ENCODE assay signal across 12 cellular contexts in genomic region chr17:50691550-50692447, GRCh38. TPM values are rescaled to one million over a fixed set of nuclear protein-coding genes. Genes with fewer than 3 reads are reported as not detected.
DNase-seq lines count a peak whose midpoint lies in the region; ATAC-seq, FAIRE-seq and TF ChIP-seq lines count a peak whose summit lies in the region.
"Had no signal": no experiment of that assay in that cellular context is flagged by ENCODE, and none has a peak within 500 bp of the region (broad histone marks: within the 10 kb centered on the region; RNA-seq: fewer than 3 reads in every experiment).

No MANE protein-coding gene starts in this region.

- H3K9ac ChIP-seq in OCI-LY3 (ENCODE audit: low read length) (no peak overlapping the region), kidney (ENCODE audit: low read length in 2 of 2) (no peak overlapping the region)

- peaks cover 6% of the 10 kb centered on the region; the same call in 1 of the 2 replicates for H3K79me2 ChIP-seq in OCI-LY3 (ENCODE audit: low read length)

- no peak overlapping the region for H3K27ac ChIP-seq in OCI-LY3 (ENCODE audit: low read length)
- peak overlapping the region; percentile 28 to 59 for H3K27ac ChIP-seq in kidney (ENCODE audit: low read depth in 2 of 2, low read length in 2 of 2)
- H3K27ac ChIP-seq in small intestine (ENCODE audit: low read depth in 1 of 2, low read length in 1 of 2), result peak overlapping the region; percentile 89 to 90

- 13 to 55% (median 36%) methylated on average over 6 of the region's 6 CpGs for WGBS in small intestine, 3 donors

- H3K27me3 ChIP-seq in OCI-LY3 (ENCODE audit: low read depth, low read length) (no peaks in the 10 kb centered on the region), small intestine (ENCODE audit: control insufficient read depth in 2 of 2, insufficient read depth in 2 of 2, low read length in 2 of 2) (no peaks in the 10 kb centered on the region)

- 0 out of 2 replicates have a peak overlapping the region, but pooled peaks have one; percentile 1 for H3K4me2 ChIP-seq in OCI-LY3 (ENCODE audit: low read length)

- FAIRE-seq in kidney (lab: Jason Lieb, UNC), result no peak
- no peak for FAIRE-seq in small intestine (lab: Jason Lieb, UNC)
- no peak for FAIRE-seq in RCC 7860 (lab: Jason Lieb, UNC)
- FAIRE-seq: endothelial cell of umbilical vein had no signal

- ATAC-seq in HG03432 (IDR thresholded peaks at IDR 0.05; ENCODE audit: unreplicated experiment), result no peak
- ATAC-seq: naive thymus-derived CD4-positive, alpha-beta T cell; stimulated activated naive CD8-positive, alpha-beta T cell treated with anti-CD3 and anti-CD28 coated beads, Interleukin-15, Interleukin-2, amounts not matched to agents 100 U/mL and 50 U/mL, for 24 hours had no signal

- no peaks in the 10 kb centered on the region for H3K9me3 ChIP-seq in OCI-LY3 (ENCODE audit: insufficient read depth, low read length)
- H3K9me3 ChIP-seq in kidney (ENCODE audit: control insufficient read depth in 1 of 2, low read length in 2 of 2), result no peaks in the 10 kb centered on the region
- no peaks in the 10 kb centered on the region for H3K9me3 ChIP-seq in small intestine (ENCODE audit: control insufficient read depth, low read depth)

- H3K4me1 ChIP-seq in OCI-LY3 (ENCODE audit: low read length), result peaks cover 37% of the 10 kb centered on the region
- peaks cover 44 to 49% of the 10 kb centered on the region in 2 donors for H3K4me1 ChIP-seq in kidney (ENCODE audit: control insufficient read depth in 1 of 2, insufficient read depth in 1 of 2, low read depth in 1 of 2, low read length in 2 of 2)
- peaks cover 0 to 16% of the 10 kb centered on the region in 2 donors for H3K4me1 ChIP-seq in small intestine (ENCODE audit: control insufficient read depth in 2 of 2, insufficient read depth in 1 of 2, low read depth in 1 of 2, low read length in 1 of 2)

- no peak overlapping the region for H2AFZ ChIP-seq in OCI-LY3 (ENCODE audit: low read depth, low read length)

- intact Hi-C loops in kidney (cut with DNase I), result no loop called here

- TF ChIP-seq CTCF in OCI-LY3 (IDR thresholded peaks at IDR 0.05; ENCODE audit: low read depth, low read length) (no peak), kidney (IDR thresholded peaks at IDR 0.05; ENCODE audit: borderline replicate concordance, extremely low read depth, insufficient read depth) (no peak)

- H3K36me3 ChIP-seq in OCI-LY3 (replicated peaks; ENCODE audit: low read depth, low read length) (peaks cover 38% of the 10 kb centered on the region), kidney (ENCODE audit: control insufficient read depth in 1 of 2, insufficient read depth in 2 of 2, low read length in 2 of 2) (peaks cover 14 to 16% of the 10 kb centered on the region in 2 donors), small intestine (ENCODE audit: control insufficient read depth in 2 of 2, insufficient read depth in 2 of 2, low read length in 2 of 2) (peaks cover 4 to 12% of the 10 kb centered on the region in 2 donors)

- no peak overlapping the region for H3K4me3 ChIP-seq in OCI-LY3 (ENCODE audit: low read length)
- no peak overlapping the region for H3K4me3 ChIP-seq in kidney (ENCODE audit: low read length in 2 of 2)
- H3K4me3 ChIP-seq in small intestine (ENCODE audit: low read depth in 1 of 2, low read length in 2 of 2), result no peak overlapping the region

- H4K20me1 ChIP-seq in OCI-LY3 (ENCODE audit: insufficient read depth, low read length), result no peaks in the 10 kb centered on the region

- DNase-seq in DMS 273 (lab: John Stamatoyannopoulos, UW; ENCODE audit: unreplicated experiment) (peak; percentile 47), DMS 273 treated with DMSO at 0.1 percent for 48 hours (lab: John Stamatoyannopoulos, UW) (no peak), kidney (no peak), small intestine (peak; percentile 92), AG08396 (ENCODE audit: low spot score) (no peak), RCC 7860 (ENCODE audit: low spot score) (no peak)
- DNase-seq: amniotic stem cell; naive thymus-derived CD4-positive, alpha-beta T cell; stimulated activated naive CD8-positive, alpha-beta T cell treated with anti-CD3 and anti-CD28 coated beads, Interleukin-15, Interleukin-2, amounts not matched to agents 100 U/mL and 50 U/mL, for 24 hours had no signal

RNA-seq across cellular contexts. Expression of gene ANKRD40, which starts 15.9 kb away (rescaled TPM):
- total RNA-seq in kidney, result 37.6 TPM
- polyA plus RNA-seq in kidney (ENCODE audit: insufficient read depth, low read depth, low replicate concordance), result 15.8 TPM
- polyA plus RNA-seq in small intestine, result 10 to 100 TPM in 1 of 3 donors, 1 to 10 TPM in 2; 5.7 to 12.5 (median 6.7) TPM

RNA-seq across cellular contexts. Expression of gene LUC7L3, which starts 27.6 kb away (rescaled TPM):
- 91.9 TPM for total RNA-seq in kidney
- 74.3 TPM for polyA plus RNA-seq in kidney (ENCODE audit: insufficient read depth, low read depth, low replicate concordance)
- 100 to 1,000 TPM in 2 of 3 donors, 10 to 100 TPM in 1; 57.4 to 466 (median 435) TPM for polyA plus RNA-seq in small intestine

RNA-seq across cellular contexts. Expression of gene ABCC3, which starts 57.1 kb away (rescaled TPM):
- total RNA-seq in kidney, result 156 TPM
- polyA plus RNA-seq in kidney (ENCODE audit: insufficient read depth, low read depth, low replicate concordance) (9.3 TPM), small intestine (100 to 1,000 TPM in 1 of 3 donors, 10 to 100 TPM in 2; 36.7 to 131 (median 99.3) TPM)
- polyA plus RNA-seq: naive thymus-derived CD4-positive, alpha-beta T cell had no signal

Comparison
In these comparisons a context has a peak if more than half of its experiments do, and no peak if none do; other contexts are left out.
1. DNase-seq: peak in DMS 273 (single experiment) and small intestine (single experiment); none in DMS 273 treated with DMSO at 0.1 percent for 48 hours (single experiment), kidney (single experiment), AG08396 (single experiment) and RCC 7860 (single experiment).